ENCODE assay signal across 12 cellular contexts in genomic region chr11:88335284-88335683, GRCh38. TPM values are rescaled to one million over a fixed set of nuclear protein-coding genes. Genes with fewer than 3 reads are reported as not detected.
DNase-seq lines count a peak whose midpoint lies in the region; ATAC-seq, FAIRE-seq and TF ChIP-seq lines count a peak whose summit lies in the region.
"Had no signal": no experiment of that assay in that cellular context is flagged by ENCODE, and none has a peak within 500 bp of the region (broad histone marks: within the 10 kb centered on the region; RNA-seq: fewer than 3 reads in every experiment).

No MANE protein-coding gene starts in this region.

- no peaks in the 10 kb centered on the region for H4K20me1 ChIP-seq in K562 (replicated peaks; ENCODE audit: control insufficient read depth, insufficient read depth, low read length)

- H3K9me1 ChIP-seq in K562 (ENCODE audit: control insufficient read depth, insufficient read depth, low read length), result no peaks in the 10 kb centered on the region

- no peak for TF ChIP-seq POLR2A in K562 (conservative IDR thresholded peaks at IDR 0.05)
- TF ChIP-seq POLR2A in adrenal gland (IDR thresholded peaks at IDR 0.05), result no peak

- BruUV-seq in K562 (replicated peaks; lab: Mats Ljungman, UMichigan), result no TSS peak

- peaks cover 80% of the 10 kb centered on the region for H3K4me1 Mint-ChIP-seq in CD8-positive, alpha-beta T cell (ENCODE audit: low read depth)
- H3K4me1 Mint-ChIP-seq in mesothelial cell of epicardium, result peaks cover 56% of the 10 kb centered on the region

- H3K27me3 ChIP-seq in CD8-positive, alpha-beta T cell (ENCODE audit: insufficient read depth, low read length), result no peaks in the 10 kb centered on the region
- no peaks in the 10 kb centered on the region for H3K27me3 ChIP-seq in K562 (ENCODE audit: control insufficient read depth in 2 of 2, insufficient read depth in 2 of 2, low read length in 2 of 2)
- no peaks in the 10 kb centered on the region for H3K27me3 ChIP-seq in adrenal gland
- H3K27me3 ChIP-seq: sigmoid colon, tibial nerve had no signal

- no peak for TF ChIP-seq CTCF in CD8-positive, alpha-beta T cell (IDR thresholded peaks at IDR 0.05)
- TF ChIP-seq CTCF in K562 (IDR thresholded peaks at IDR 0.05 in 2 of 3, conservative IDR thresholded peaks at IDR 0.05 in 1 of 3; ENCODE audit: insufficient read depth in 2 of 3, low read depth in 1 of 3, low read length in 3 of 3), result no peak
- no peak for TF ChIP-seq CTCF in mesothelial cell of epicardium (IDR thresholded peaks at IDR 0.05; ENCODE audit: unreplicated experiment)
- TF ChIP-seq CTCF in adrenal gland (IDR thresholded peaks at IDR 0.05), result no peak

- H3K27ac Mint-ChIP-seq in CD8-positive, alpha-beta T cell, result peak overlapping the region; percentile 81
- peak overlapping the region; percentile 84 for H3K27ac Mint-ChIP-seq in mesothelial cell of epicardium

- no peak for TF ChIP-seq EP300 in K562 (IDR thresholded peaks at IDR 0.05; ENCODE audit: low read length)

- DNase-seq in CD8-positive, alpha-beta T cell, result no peak
- DNase-seq in K562 (ENCODE audit: extremely low read depth in 1 of 4, low spot score in 3 of 4), result peak in 1 of 4 experiments; percentile 43
- no peak for DNase-seq in mesothelial cell of epicardium (ENCODE audit: low spot score in 2 of 2, unreplicated experiment in 2 of 2)
- no peak for DNase-seq in DMS79 treated with DMSO at 0.1 percent for 48 hours (lab: John Stamatoyannopoulos, UW)
- no peak for DNase-seq in adrenal gland
- no peak for DNase-seq in NCI-H1436 (lab: John Stamatoyannopoulos, UW)
- DNase-seq: NCI-H1694, sigmoid colon, WERI-Rb-1 had no signal

- H3K36me3 Mint-ChIP-seq in CD8-positive, alpha-beta T cell, result peaks cover 53% of the 10 kb centered on the region
- H3K36me3 Mint-ChIP-seq in mesothelial cell of epicardium, result peaks cover 36% of the 10 kb centered on the region

- H3K4me2 ChIP-seq in K562 (ENCODE audit: insufficient read depth, low read length), result peak overlapping the region; percentile 69

- peaks cover 62% of the 10 kb centered on the region for H3K4me1 ChIP-seq in CD8-positive, alpha-beta T cell (ENCODE audit: insufficient read depth, low read length)
- H3K4me1 ChIP-seq in K562 (replicated peaks in 1 of 2; ENCODE audit: control insufficient read depth in 2 of 2, insufficient read depth in 2 of 2, low read length in 2 of 2), result peaks cover 3 to 18% of the 10 kb centered on the region in 2 experiments; a peak in 4 of 5 replicates
- H3K4me1 ChIP-seq in adrenal gland (replicated peaks in 1 of 2), result peaks cover 9 to 21% of the 10 kb centered on the region in 2 donors

- no peaks in the 10 kb centered on the region for H3K9me3 Mint-ChIP-seq in CD8-positive, alpha-beta T cell
- no peaks in the 10 kb centered on the region for H3K9me3 Mint-ChIP-seq in mesothelial cell of epicardium

- intact Hi-C loops in CD8-positive, alpha-beta T cell (cut with DNase I, micrococcal nuclease), result loop anchor here (5.0 to 10.0 kb wide), 5 partner anchors 33 to 1890 kb away; partner anchors contain the start of genes TMEM135 (in 2 of the 2) and CHORDC1 (in 1 of the 2)
- intact Hi-C loops in K562 (cut with micrococcal nuclease), result loop anchor here (5.0 kb wide), 1 partner anchor 147 kb away; no protein-coding TSS in a partner anchor
- intact Hi-C loops in adrenal gland (cut with DNase I), result no loop called here

- no peak for TF ChIP-seq RAD21 in K562 (CRISPR knock-in tag; conservative IDR thresholded peaks at IDR 0.05 in 1 of 2, IDR thresholded peaks at IDR 0.05 in 1 of 2)

- peak overlapping the region; percentile 60 to 74; a peak in 3 of 4 replicates for H3K9ac ChIP-seq in K562 (ENCODE audit: insufficient read depth in 1 of 2, low read depth in 2 of 2, low read length in 2 of 2)

- no peak overlapping the region for H2AFZ ChIP-seq in K562 (ENCODE audit: low read depth, low read length)

- in situ Hi-C loops in K562 (cut with MboI), result no loop called here

- peaks cover 96% of the 10 kb centered on the region for H3K79me2 ChIP-seq in K562 (ENCODE audit: control insufficient read depth, insufficient read depth, low read length)

- no peak overlapping the region for H3K27ac ChIP-seq in CD8-positive, alpha-beta T cell (ENCODE audit: low read depth, low read length)
- H3K27ac ChIP-seq in KOPT-K1 (ENCODE audit: low read depth, low read length, poor library complexity, severe bottlenecking), result peak overlapping the region; percentile 34
- H3K27ac ChIP-seq in K562 (ENCODE audit: extremely low read depth, low read depth, low read length), result peak overlapping the region; percentile 4; the same call in 1 of the 3 replicates
- H3K27ac ChIP-seq in adrenal gland, result no peak overlapping the region
- H3K27ac ChIP-seq: sigmoid colon, WERI-Rb-1 had no signal

- FAIRE-seq in K562 (lab: Jason Lieb, UNC), result peak; percentile 61

- WGBS in K562 (ENCODE audit: insufficient coverage, low coverage, missing lambda C conversion rate), result 2% methylated on average over 4 of the region's 4 CpGs
- whole genome bisulfite sequencing in adrenal gland, 4 donors, result 58 to 81% (median 63%) methylated on average over 4 of the region's 4 CpGs

- peaks cover 26% of the 10 kb centered on the region for H3K36me3 ChIP-seq in CD8-positive, alpha-beta T cell (ENCODE audit: insufficient read depth, low read length)
- H3K36me3 ChIP-seq in KOPT-K1 (ENCODE audit: insufficient read depth, low read length) (peaks cover 48% of the 10 kb centered on the region), K562 (ENCODE audit: control insufficient read depth, insufficient read depth, low read length) (peaks cover 55% of the 10 kb centered on the region), adrenal gland (replicated peaks in 1 of 2) (no peaks in the 10 kb centered on the region)
- H3K36me3 ChIP-seq: WERI-Rb-1 had no signal

- H3K4me3 Mint-ChIP-seq in CD8-positive, alpha-beta T cell, result peak overlapping the region; percentile 100
- peak overlapping the region; percentile 97 for H3K4me3 Mint-ChIP-seq in mesothelial cell of epicardium

- H3K9me3 ChIP-seq in CD8-positive, alpha-beta T cell (ENCODE audit: low read length), result no peaks in the 10 kb centered on the region
- H3K9me3 ChIP-seq in KOPT-K1 (ENCODE audit: insufficient read depth, low read length, poor library complexity, severe bottlenecking) (no peaks in the 10 kb centered on the region), K562 (replicated peaks; ENCODE audit: control insufficient read depth, insufficient read depth, low read depth, low read length) (no peaks in the 10 kb centered on the region), adrenal gland (replicated peaks in 1 of 3) (no peaks in the 10 kb centered on the region)
- H3K9me3 ChIP-seq: sigmoid colon, tibial nerve had no signal

- POLR2A ChIA-PET in CD8-positive, alpha-beta T cell (lab: Charles Lee), result no interaction called here
- POLR2A ChIA-PET in K562 (lab: Yijun Ruan, JAX), result interaction anchor here (0.7 to 5.0 kb wide), 2 partner anchors 9 to 15 kb away, joined by 3 to 40 read pairs; no protein-coding TSS in a partner anchor

- no peaks in the 10 kb centered on the region for H3K27me3 Mint-ChIP-seq in CD8-positive, alpha-beta T cell (ENCODE audit: low read depth)
- H3K27me3 Mint-ChIP-seq in mesothelial cell of epicardium (ENCODE audit: low read depth), result no peaks in the 10 kb centered on the region

- CTCF ChIA-PET in CD8-positive, alpha-beta T cell (lab: Charles Lee), result interaction anchor here (2.1 kb wide), 1 partner anchor 10 kb away, joined by 5 read pairs; no protein-coding TSS in a partner anchor
- CTCF ChIA-PET in K562 (lab: Yijun Ruan, JAX; ENCODE audit: low intra/inter-chr PET ratio), result no interaction called here

- H3K4me3 ChIP-seq in CD8-positive, alpha-beta T cell (ENCODE audit: low read depth, low read length), result peak overlapping the region; percentile 33
- peak overlapping the region; percentile 76 for H3K4me3 ChIP-seq in K562
- peak overlapping the region in 1 of 4 donors; percentile 27 for H3K4me3 ChIP-seq in adrenal gland

- ATAC-seq in CD8-positive, alpha-beta T cell, result no peak
- peak; percentile 17 for ATAC-seq in K562
- ATAC-seq in HG02588 (IDR thresholded peaks at IDR 0.05; ENCODE audit: unreplicated experiment), result no peak

TF ChIP-seq in K562, 482 proteins besides CTCF, POLR2A, EP300 and RAD21 (continues in another document):
- TF ChIP-seq ZNF121 (CRISPR knock-in tag; conservative IDR thresholded peaks at IDR 0.05) (peak; percentile 52; the same call in 1 of the 2 replicates), CEBPG (CRISPR knock-in tag; IDR thresholded peaks at IDR 0.05) (peak; percentile 72), CEBPG (tag; conservative IDR thresholded peaks at IDR 0.05 in 1 of 2, IDR thresholded peaks at IDR 0.05 in 1 of 2) (peak; percentile 74 to 91), SRF (CRISPR knock-in tag; IDR thresholded peaks at IDR 0.05) (no peak), ATF7 (IDR thresholded peaks at IDR 0.05) (peak; percentile 33; the same call in 1 of the 2 replicates), CEBPB (tag; IDR thresholded peaks at IDR 0.05) (peak; percentile 96), DNMT1 (IDR thresholded peaks at IDR 0.05) (no peak)

RNA-seq across cellular contexts. Expression of gene CTSC, which starts 2.3 kb away (rescaled TPM):
- 10 to 100 TPM; 23.5 to 24.8 TPM for total RNA-seq in CD8-positive, alpha-beta T cell
- total RNA-seq in K562 (2011; cell fraction: chromatin; rRNA removed; ENCODE audit: low replicate concordance), result 294 and 379 TPM in 2 replicates
- total RNA-seq in K562 (2011; cell fraction: nucleolus; rRNA removed), result 320 and 363 TPM in 2 replicates
- total RNA-seq in K562 (2011; cell fraction: nucleoplasm; rRNA removed), result 387 and 390 TPM in 2 replicates
- total RNA-seq in K562 (2014; rRNA removed), result 113 and 115 TPM in 2 replicates
- 187 and 206 TPM in 2 replicates for total RNA-seq in K562 (2014; rRNA removed; fragmentation: Illumina TruSeq; extraction: Trizol)
- total RNA-seq in K562 (2015; rRNA removed; fragmentation: Illumina TruSeq; extraction: Trizol), result 201 and 205 TPM in 2 replicates
- 162 and 170 TPM in 2 replicates for total RNA-seq in K562 (2021)
- 148 and 304 TPM in 2 replicates for polyA plus RNA-seq in K562 (2011; rRNA removed)
- polyA plus RNA-seq in K562 (2011; cell fraction: cytosol; rRNA removed), result 120 and 135 TPM in 2 replicates
- 81.1 and 102 TPM in 2 replicates for polyA plus RNA-seq in K562 (2011; cell fraction: nucleus; rRNA removed)
- 217 and 283 TPM in 2 replicates for polyA plus RNA-seq in K562 (2012)
- polyA plus RNA-seq in K562 (2014; fragmentation: Illumina TruSeq; extraction: Trizol), result 148 and 160 TPM in 2 replicates
- 100 to 1,000 TPM; 350 to 403 TPM for polyA plus RNA-seq in K562 (2014; fragmentation: Nextera tagmentation; extraction: Ambion mirVana)
- 137 and 141 TPM in 2 replicates for polyA plus RNA-seq in K562 (2014; rRNA removed)
- polyA minus RNA-seq in K562 (2011; rRNA and poly(A)+ RNA removed), result 161 and 254 TPM in 2 replicates
- 100 and 143 TPM in 2 replicates for polyA minus RNA-seq in K562 (2011; cell fraction: cytosol; rRNA and poly(A)+ RNA removed)
- polyA minus RNA-seq in K562 (2011; cell fraction: nucleus; rRNA and poly(A)+ RNA removed), result 156 and 191 TPM in 2 replicates
- total RNA-seq in mesothelial cell of epicardium, result 230 to 233 TPM (median 233 TPM) in 3 replicates
- total RNA-seq in adrenal gland, result 100 to 1,000 TPM in 6 of 8 donors, 10 to 100 TPM in 2; 73.6 to 230 (median 147) TPM
- 100 to 1,000 TPM in 1 of 3 donors, 10 to 100 TPM in 2; 44.6 to 102 (median 83.1) TPM for polyA plus RNA-seq in adrenal gland

Comparison
In these comparisons a context has a peak if more than half of its experiments do, and no peak if none do; other contexts are left out.
1. H3K27ac ChIP-seq: peak in KOPT-K1 (single experiment) and K562 (single experiment); none in CD8-positive, alpha-beta T cell (single experiment) and adrenal gland (0 of 5).
2. intact Hi-C loops: an anchor here in CD8-positive, alpha-beta T cell (5.0 to 10.0 kb wide) and K562 (5.0 kb wide); none called in adrenal gland.